ENCODE assay signal across 8 cellular contexts in genomic region chr9:130940693-130941576, GRCh38. TPM values are rescaled to one million over a fixed set of nuclear protein-coding genes. Genes with fewer than 3 reads are reported as not detected.
DNase-seq lines count a peak whose midpoint lies in the region; ATAC-seq and TF ChIP-seq lines count a peak whose summit lies in the region.

No MANE protein-coding gene starts in this region.

- peak overlapping the region; percentile 13 for H3K27ac Mint-ChIP-seq in progenitor cell of endocrine pancreas

- peak overlapping the region; percentile 52 for H3K4me3 Mint-ChIP-seq in progenitor cell of endocrine pancreas (ENCODE audit: low read depth)

- no peak overlapping the region for H3K27ac ChIP-seq in PC-9
- no peak overlapping the region for H3K27ac ChIP-seq in vagina

- CTCF ChIA-PET in PC-9 (lab: Charles Lee), result interaction anchor here (0.6 to 1.0 kb wide), 5 partner anchors 8 to 235 kb away, joined by 3 to 12 read pairs (median 5); no protein-coding TSS in a partner anchor

- H3K9me3 ChIP-seq in PC-9 (ENCODE audit: insufficient read depth, low read depth), result no peaks in the 10 kb centered on the region
- H3K9me3 ChIP-seq in vagina, result no peaks in the 10 kb centered on the region

- H3K27me3 Mint-ChIP-seq in progenitor cell of endocrine pancreas, result peaks cover 75% of the 10 kb centered on the region

- TF ChIP-seq POLR2A in vagina (IDR thresholded peaks at IDR 0.05), result no peak

- no TSS peak for BruUV-seq in PC-9 (replicated peaks; lab: Mats Ljungman, UMichigan)

- DNase-seq in Caki2 (ENCODE audit: low read depth), result peak; percentile 62
- peak; percentile 82 for DNase-seq in HK-2 (ENCODE audit: unreplicated experiment)
- peak; percentile 85 to 96 for DNase-seq in PC-9
- peak; percentile 90 for DNase-seq in activated effector memory CD4-positive, alpha-beta T cell treated with anti-CD3 and anti-CD28 coated beads, Interleukin-2, amount 50 U/mL, for 16 hours
- peak; percentile 83 for DNase-seq in Right ventricle myocardium inferior (ENCODE audit: missing footprints)
- peak; percentile 89 for DNase-seq in progenitor cell of endocrine pancreas (ENCODE audit: low spot score, unreplicated experiment)
- DNase-seq in vagina (ENCODE audit: extremely low spot score in 2 of 2), result no peak

- peaks cover 22% of the 10 kb centered on the region; the same call in 1 of the 2 replicates for H3F3A ChIP-seq in PC-9 (ENCODE audit: insufficient read depth, low read depth)

- no peaks in the 10 kb centered on the region for H3K9me2 ChIP-seq in PC-9 (ENCODE audit: insufficient read depth)

- ATAC-seq in Right ventricle myocardium inferior, result peak; percentile 64
- no peak for ATAC-seq in HG03571 (IDR thresholded peaks at IDR 0.05; ENCODE audit: unreplicated experiment)

- H3K4me3 ChIP-seq in PC-9 (no peak overlapping the region; the same call in 1 of the 2 replicates), vagina (no peak overlapping the region)

- peaks cover 14% of the 10 kb centered on the region for H3K4me1 ChIP-seq in PC-9 (replicated peaks; ENCODE audit: insufficient read depth)
- H3K4me1 ChIP-seq in vagina, result peaks cover 31% of the 10 kb centered on the region

- 0 out of 2 replicates have a peak overlapping the region, but pooled peaks have one; percentile 42 for H2AFZ ChIP-seq in PC-9

- intact Hi-C loops in PC-9 (cut with micrococcal nuclease; ENCODE audit: unreplicated experiment) (loop anchor here (1.0 to 5.0 kb wide), 5 partner anchors 57 to 234 kb away; no protein-coding TSS in a partner anchor), Right ventricle myocardium inferior (cut with DNase I) (loop anchor here (2.0 to 5.0 kb wide), 2 partner anchors 56 to 74 kb away; no protein-coding TSS in a partner anchor), vagina (cut with DNase I) (loop anchor here (10.0 kb wide), 1 partner anchor 76 kb away; no protein-coding TSS in a partner anchor)

- H3K36me3 ChIP-seq in PC-9 (ENCODE audit: low read depth), result no peaks in the 10 kb centered on the region
- no peaks in the 10 kb centered on the region for H3K36me3 ChIP-seq in vagina

- peak; percentile 91 for TF ChIP-seq CTCF in PC-9 (conservative IDR thresholded peaks at IDR 0.05)
- peak; percentile 87 for TF ChIP-seq CTCF in progenitor cell of endocrine pancreas (IDR thresholded peaks at IDR 0.05; ENCODE audit: unreplicated experiment)
- TF ChIP-seq CTCF in vagina (IDR thresholded peaks at IDR 0.05), result peak; percentile 55 to 84 (median 75)

- H3K4me2 ChIP-seq in PC-9, result peak overlapping the region; percentile 49

- H3K36me3 Mint-ChIP-seq in progenitor cell of endocrine pancreas (ENCODE audit: insufficient read depth), result no peaks in the 10 kb centered on the region

- H4K20me1 ChIP-seq in PC-9 (ENCODE audit: insufficient read depth), result no peaks in the 10 kb centered on the region

- H3K4me1 Mint-ChIP-seq in progenitor cell of endocrine pancreas (ENCODE audit: low read depth), result peaks cover 2% of the 10 kb centered on the region

- in situ Hi-C loops in Caki2 (cut with HindIII; ENCODE audit: low pct_unique_long_range_greater_than_20kb, low sequenced_read_pairs), result no loop called here

- H3K27me3 ChIP-seq in PC-9 (ENCODE audit: insufficient read depth, low read depth) (peaks cover 17% of the 10 kb centered on the region; the same call in 1 of the 2 replicates), vagina (peaks cover 16% of the 10 kb centered on the region)

- no peaks in the 10 kb centered on the region for H3K79me2 ChIP-seq in PC-9 (ENCODE audit: low read depth)

- POLR2A ChIA-PET in PC-9 (lab: Charles Lee; ENCODE audit: unreplicated experiment), result no interaction called here

- H3K9me3 Mint-ChIP-seq in progenitor cell of endocrine pancreas (ENCODE audit: low read depth), result no peaks in the 10 kb centered on the region

RNA-seq across cellular contexts. Expression of gene FIBCD1, which starts 1.9 kb away (rescaled TPM):
- 25.8 and 33.0 TPM in 2 replicates for total RNA-seq in Caki2 (2014; rRNA removed; shearing (Covaris generic); ENCODE audit: low replicate concordance)
- 2.7 and 4.1 TPM in 2 replicates for total RNA-seq in PC-9 (2021)
- 0.57 TPM for total RNA-seq in Right ventricle myocardium inferior
- total RNA-seq in progenitor cell of endocrine pancreas, result not detected in 2 replicates
- not detected for total RNA-seq in vagina

RNA-seq across cellular contexts. Expression of gene QRFP, which starts 44.3 kb away (rescaled TPM):
- total RNA-seq in Caki2 (2014; rRNA removed; shearing (Covaris generic); ENCODE audit: low replicate concordance), result not detected in 2 replicates
- total RNA-seq in PC-9 (2021) (not detected in 2 replicates), Right ventricle myocardium inferior (not detected), progenitor cell of endocrine pancreas (not detected in 2 replicates), vagina (not detected)

Comparison
In these comparisons a context has a peak if more than half of its experiments do, and no peak if none do; other contexts are left out.
1. DNase-seq: peak in Caki2 (single experiment), HK-2 (single experiment), PC-9 (2 of 2), activated effector memory CD4-positive, alpha-beta T cell treated with anti-CD3 and anti-CD28 coated beads, Interleukin-2, amount 50 U/mL, for 16 hours (single experiment), Right ventricle myocardium inferior (single experiment) and progenitor cell of endocrine pancreas (single experiment); none in vagina (0 of 2).
2. Peak in every context shown above with its lines, with median percentiles within 50 percentile points of each other: CTCF ChIP-seq.